In genomic region chr10:26746111-26746510, GRCh38 we compare ENCODE assay signal across 20 cellular contexts. TPM values are rescaled to one million over a fixed set of nuclear protein-coding genes. Genes with fewer than 3 reads are reported as not detected.
DNase-seq lines count a peak whose midpoint lies in the region; ATAC-seq and TF ChIP-seq lines count a peak whose summit lies in the region.
"Had no signal": no experiment of that assay in that cellular context is flagged by ENCODE, and none has a peak within 500 bp of the region (broad histone marks: within the 10 kb centered on the region; RNA-seq: fewer than 3 reads in every experiment).

No MANE protein-coding gene starts in this region.

- intact Hi-C loops in dendritic cell treated with granulocyte-macrophage colony-stimulating factor and Interleukin-4, amounts not matched to agents 40 ng/mL and 50 ng/mL, for 4 days (cut with micrococcal nuclease), result no loop called here

- no peak for DNase-seq in activated naive CD4-positive, alpha-beta T cell treated with anti-CD3 and anti-CD28 coated beads, Interleukin-2, amount 50 U/mL, for 72 hours (ENCODE audit: low spot score in 2 of 2)
- no peak for DNase-seq in T-cell
- no peak for DNase-seq in stimulated activated naive B cell treated with anti-CD40 and anti-IgM and Interleukin-4, amounts not matched to agents 10 μg/mL and 1 μg/mL and 100 μg/mL, for 72 hours
- DNase-seq in DMS53 treated with DMSO at 0.1 percent for 48 hours (lab: John Stamatoyannopoulos, UW; ENCODE audit: unreplicated experiment), result no peak
- DNase-seq: activated CD4-positive, alpha-beta T cell treated with anti-CD3 and anti-CD28 coated beads, Interleukin-2, amount 50 U/mL, for 48 hours; activated effector memory CD4-positive, alpha-beta T cell treated with anti-CD3 and anti-CD28 coated beads, Interleukin-2, amount 50 U/mL, for 16 hours; COR-L47; Kasumi-1; mesenchymal stem cell; NCI-H1105; NCI-H2107; NCI-H69; PC-3; stimulated activated CD4-positive, alpha-beta T cell treated with anti-CD3 and anti-CD28 coated beads, Interleukin-2, amount 100 ng/mL, for 48 hours; substantia nigra had no signal

- peaks cover 13% of the 10 kb centered on the region for H3K36me3 Mint-ChIP-seq in activated naive CD4-positive, alpha-beta T cell treated with anti-CD3 and anti-CD28 coated beads, Interleukin-2, amount 50 U/mL, for 24 hours
- H3K36me3 Mint-ChIP-seq in activated naive CD4-positive, alpha-beta T cell treated with anti-CD3 and anti-CD28 coated beads, Interleukin-2, amount 50 U/mL, for 72 hours, result peaks cover 15 to 49% of the 10 kb centered on the region in 2 donors
- peaks cover 41% of the 10 kb centered on the region for H3K36me3 Mint-ChIP-seq in T-cell
- peaks cover 74% of the 10 kb centered on the region for H3K36me3 Mint-ChIP-seq in dendritic cell treated with granulocyte-macrophage colony-stimulating factor and Interleukin-4, amounts not matched to agents 40 ng/mL and 50 ng/mL, for 4 days (ENCODE audit: low read depth)
- H3K36me3 Mint-ChIP-seq in stimulated activated naive B cell treated with anti-CD40 and anti-IgM and Interleukin-4, amounts not matched to agents 10 μg/mL and 1 μg/mL and 100 μg/mL, for 72 hours, result peaks cover 37 to 48% of the 10 kb centered on the region in 2 donors

- CTCF ChIA-PET in T-cell (lab: Charles Lee), result no interaction called here

- no peak overlapping the region for H3K4me3 Mint-ChIP-seq in activated naive CD4-positive, alpha-beta T cell treated with anti-CD3 and anti-CD28 coated beads, Interleukin-2, amount 50 U/mL, for 24 hours
- no peak overlapping the region for H3K4me3 Mint-ChIP-seq in T-cell
- H3K4me3 Mint-ChIP-seq in dendritic cell treated with granulocyte-macrophage colony-stimulating factor and Interleukin-4, amounts not matched to agents 40 ng/mL and 50 ng/mL, for 4 days, result no peak overlapping the region
- H3K4me3 Mint-ChIP-seq in stimulated activated naive B cell treated with anti-CD40 and anti-IgM and Interleukin-4, amounts not matched to agents 10 μg/mL and 1 μg/mL and 100 μg/mL, for 72 hours, result no peak overlapping the region

- H3K4me1 Mint-ChIP-seq in activated naive CD4-positive, alpha-beta T cell treated with anti-CD3 and anti-CD28 coated beads, Interleukin-2, amount 50 U/mL, for 24 hours, result no peaks in the 10 kb centered on the region
- peaks cover 0 to 5% (median 4%) of the 10 kb centered on the region in 3 donors for H3K4me1 Mint-ChIP-seq in T-cell
- peaks cover 25% of the 10 kb centered on the region for H3K4me1 Mint-ChIP-seq in dendritic cell treated with granulocyte-macrophage colony-stimulating factor and Interleukin-4, amounts not matched to agents 40 ng/mL and 50 ng/mL, for 4 days (ENCODE audit: low read depth)
- peaks cover 17 to 27% of the 10 kb centered on the region in 2 donors for H3K4me1 Mint-ChIP-seq in stimulated activated naive B cell treated with anti-CD40 and anti-IgM and Interleukin-4, amounts not matched to agents 10 μg/mL and 1 μg/mL and 100 μg/mL, for 72 hours

- POLR2A ChIA-PET in T-cell (lab: Charles Lee), result interaction anchor here in 1 of 2 donors (0.7 kb wide), 1 partner anchor 8 kb away, joined by 3 read pairs; no protein-coding TSS in a partner anchor

- peak overlapping the region; percentile 63 for H3K27ac Mint-ChIP-seq in activated naive CD4-positive, alpha-beta T cell treated with anti-CD3 and anti-CD28 coated beads, Interleukin-2, amount 50 U/mL, for 24 hours
- peak overlapping the region in 1 of 2 donors; percentile 65 for H3K27ac Mint-ChIP-seq in activated naive CD4-positive, alpha-beta T cell treated with anti-CD3 and anti-CD28 coated beads, Interleukin-2, amount 50 U/mL, for 72 hours
- peak overlapping the region; percentile 4 to 54 for H3K27ac Mint-ChIP-seq in T-cell
- H3K27ac Mint-ChIP-seq in dendritic cell treated with granulocyte-macrophage colony-stimulating factor and Interleukin-4, amounts not matched to agents 40 ng/mL and 50 ng/mL, for 4 days, result peak overlapping the region; percentile 37
- peak overlapping the region; percentile 67 for H3K27ac Mint-ChIP-seq in stimulated activated naive B cell treated with anti-CD40 and anti-IgM and Interleukin-4, amounts not matched to agents 10 μg/mL and 1 μg/mL and 100 μg/mL, for 72 hours

- H3K27me3 Mint-ChIP-seq in activated naive CD4-positive, alpha-beta T cell treated with anti-CD3 and anti-CD28 coated beads, Interleukin-2, amount 50 U/mL, for 24 hours, result no peaks in the 10 kb centered on the region
- H3K27me3 Mint-ChIP-seq in T-cell, result no peaks in the 10 kb centered on the region
- no peaks in the 10 kb centered on the region for H3K27me3 Mint-ChIP-seq in dendritic cell treated with granulocyte-macrophage colony-stimulating factor and Interleukin-4, amounts not matched to agents 40 ng/mL and 50 ng/mL, for 4 days
- H3K27me3 Mint-ChIP-seq in stimulated activated naive B cell treated with anti-CD40 and anti-IgM and Interleukin-4, amounts not matched to agents 10 μg/mL and 1 μg/mL and 100 μg/mL, for 72 hours, result no peaks in the 10 kb centered on the region

- ATAC-seq in activated naive CD4-positive, alpha-beta T cell treated with anti-CD3 and anti-CD28 coated beads, Interleukin-2, amount 50 U/mL, for 72 hours, result no peak
- ATAC-seq in T-cell (replicated peaks in 1 of 4) (no peak), SK-N-SH treated with all-trans-retinoic acid at 6 μM for 48 hours (no peak), GM18517 (IDR thresholded peaks at IDR 0.05; ENCODE audit: unreplicated experiment) (no peak)
- no peak for ATAC-seq in stimulated activated naive B cell treated with anti-CD40 and anti-IgM and Interleukin-4, amounts not matched to agents 10 μg/mL and 1 μg/mL and 100 μg/mL, for 72 hours (replicated peaks)
- ATAC-seq: PC-3 had no signal

- no peaks in the 10 kb centered on the region for H3K9me3 Mint-ChIP-seq in activated naive CD4-positive, alpha-beta T cell treated with anti-CD3 and anti-CD28 coated beads, Interleukin-2, amount 50 U/mL, for 24 hours
- H3K9me3 Mint-ChIP-seq in activated naive CD4-positive, alpha-beta T cell treated with anti-CD3 and anti-CD28 coated beads, Interleukin-2, amount 50 U/mL, for 72 hours, result no peaks in the 10 kb centered on the region
- no peaks in the 10 kb centered on the region for H3K9me3 Mint-ChIP-seq in T-cell
- H3K9me3 Mint-ChIP-seq in dendritic cell treated with granulocyte-macrophage colony-stimulating factor and Interleukin-4, amounts not matched to agents 40 ng/mL and 50 ng/mL, for 4 days, result no peaks in the 10 kb centered on the region
- H3K9me3 Mint-ChIP-seq in stimulated activated naive B cell treated with anti-CD40 and anti-IgM and Interleukin-4, amounts not matched to agents 10 μg/mL and 1 μg/mL and 100 μg/mL, for 72 hours, result no peaks in the 10 kb centered on the region

TF ChIP-seq in SK-N-SH treated with all-trans-retinoic acid at 6 μM for 48 hours, 23 proteins besides CTCF, POLR2A, EP300 and RAD21 (continues in another document):
- TF ChIP-seq CSDC2 (CRISPR knock-in tag; IDR thresholded peaks at IDR 0.05) (no peak), ZNF565 (CRISPR knock-in tag; conservative IDR thresholded peaks at IDR 0.05; ENCODE audit: low read depth) (no peak), ZFP30 (CRISPR knock-in tag; IDR thresholded peaks at IDR 0.05) (no peak), CREB5 (CRISPR knock-in tag; IDR thresholded peaks at IDR 0.05; ENCODE audit: low read depth) (no peak), ZC3H10 (CRISPR knock-in tag; IDR thresholded peaks at IDR 0.05) (no peak), POU6F1 (CRISPR knock-in tag; IDR thresholded peaks at IDR 0.05; ENCODE audit: borderline replicate concordance, low read depth) (no peak), RARB (CRISPR knock-in tag; IDR thresholded peaks at IDR 0.05) (no peak), SNAI2 (CRISPR knock-in tag; IDR thresholded peaks at IDR 0.05) (no peak), ZNF70 (CRISPR knock-in tag; IDR thresholded peaks at IDR 0.05) (no peak), ZNF8 (CRISPR knock-in tag; IDR thresholded peaks at IDR 0.05) (no peak), TOX (CRISPR knock-in tag; IDR thresholded peaks at IDR 0.05; ENCODE audit: borderline replicate concordance) (no peak), OSR1 (CRISPR knock-in tag; IDR thresholded peaks at IDR 0.05) (no peak), ISL1 (CRISPR knock-in tag; IDR thresholded peaks at IDR 0.05) (no peak)

RNA-seq across cellular contexts. Expression of gene PDSS1, which starts 48.6 kb away (rescaled TPM):
- total RNA-seq in activated naive CD4-positive, alpha-beta T cell treated with anti-CD3 and anti-CD28 coated beads, Interleukin-2, amount 50 U/mL, for 72 hours, result 10 to 100 TPM; 11.5 to 17.6 TPM
- 1 to 10 TPM; 2.1 to 6.2 (median 2.9) TPM for total RNA-seq in T-cell
- total RNA-seq: ascending aorta had no signal
